1 cellular context compared by ENCODE assay signal in genomic region chr13:110869231-110869804, GRCh38.
TF ChIP-seq lines count a peak whose summit lies in the region.

No MANE protein-coding gene starts in this region.

TF ChIP-seq in K562, 482 proteins besides CTCF, POLR2A, EP300 and RAD21 (continued from another document):
- TF ChIP-seq NUFIP1 (IDR thresholded peaks at IDR 0.05; ENCODE audit: partially characterized antibody), result no peak
- TF ChIP-seq GTF2E2 (tag; IDR thresholded peaks at IDR 0.05), result 0 out of 2 replicates have a peak, but pooled peaks have one; percentile 52
- no peak for TF ChIP-seq ETS2 (tag; IDR thresholded peaks at IDR 0.05; ENCODE audit: borderline replicate concordance, poor library complexity, severe bottlenecking)
- TF ChIP-seq ZNF57 (CRISPR knock-in tag; IDR thresholded peaks at IDR 0.05), result no peak
- TF ChIP-seq NR2C1 (IDR thresholded peaks at IDR 0.05), result no peak
- TF ChIP-seq NR2C1 (tag; IDR thresholded peaks at IDR 0.05), result peak; percentile 32; the same call in 1 of the 2 replicates
- TF ChIP-seq TCF3 (CRISPR knock-in tag; IDR thresholded peaks at IDR 0.05), result no peak
- TF ChIP-seq MYNN (IDR thresholded peaks at IDR 0.05), result no peak
- TF ChIP-seq MYNN (CRISPR knock-in tag; IDR thresholded peaks at IDR 0.05), result no peak
- TF ChIP-seq ELF2 (CRISPR knock-in tag; IDR thresholded peaks at IDR 0.05), result no peak
- TF ChIP-seq TRIM25 (IDR thresholded peaks at IDR 0.05; ENCODE audit: borderline replicate concordance), result no peak
- no peak for TF ChIP-seq ERF (CRISPR knock-in tag; IDR thresholded peaks at IDR 0.05)
- TF ChIP-seq CREM (IDR thresholded peaks at IDR 0.05; ENCODE audit: low read depth), result peak; percentile 24; the same call in 1 of the 2 replicates
- TF ChIP-seq KDM1A (IDR thresholded peaks at IDR 0.05), result no peak
- TF ChIP-seq ZBTB1 (CRISPR knock-in tag; IDR thresholded peaks at IDR 0.05; ENCODE audit: borderline replicate concordance, low read depth), result no peak
- no peak for TF ChIP-seq KAT2B (IDR thresholded peaks at IDR 0.05; ENCODE audit: low read depth, low read length)
- no peak for TF ChIP-seq CREB1 (IDR thresholded peaks at IDR 0.05)
- TF ChIP-seq CREB1 (CRISPR knock-in tag; IDR thresholded peaks at IDR 0.05), result no peak
- no peak for TF ChIP-seq ARID4B (CRISPR knock-in tag; IDR thresholded peaks at IDR 0.05)
- TF ChIP-seq ZNF696 (CRISPR knock-in tag; conservative IDR thresholded peaks at IDR 0.05), result no peak
- no peak; the same call in 1 of the 2 replicates for TF ChIP-seq CREB3 (tag; conservative IDR thresholded peaks at IDR 0.05; ENCODE audit: low read depth)
- TF ChIP-seq RBM14 (IDR thresholded peaks at IDR 0.05; ENCODE audit: borderline replicate concordance, insufficient read depth, low read depth, low read length), result no peak
